Comparison of ENCODE assay signal across 17 cellular contexts in genomic region chr12:40063424-40063823, GRCh38. TPM values are rescaled to one million over a fixed set of nuclear protein-coding genes. Genes with fewer than 3 reads are reported as not detected.
DNase-seq lines count a peak whose midpoint lies in the region; ATAC-seq, FAIRE-seq and TF ChIP-seq lines count a peak whose summit lies in the region.
"Had no signal": no experiment of that assay in that cellular context is flagged by ENCODE, and none has a peak within 500 bp of the region (broad histone marks: within the 10 kb centered on the region; RNA-seq: fewer than 3 reads in every experiment).

No MANE protein-coding gene starts in this region.

- 41 to 50% (median 44%) methylated on average over 5 of the region's 5 CpGs for WGBS in adrenal gland, 4 donors
- WGBS in spleen, 5 donors, result 74 to 88% (median 84%) methylated on average over 5 of the region's 5 CpGs

- intact Hi-C loops in adrenal gland (cut with DNase I) (no loop called here), spleen (cut with DNase I; ENCODE audit: low total_unique reads) (no loop called here)

- ATAC-seq in GM21723 (IDR thresholded peaks at IDR 0.05; ENCODE audit: unreplicated experiment), result no peak
- ATAC-seq: left lobe of liver; stimulated activated effector memory CD8-positive, alpha-beta T cell treated with anti-CD3 and anti-CD28 coated beads, Interleukin-12 subunit alpha, Interleukin-12 subunit beta, amount 100 ng/mL, for 72 hours had no signal

- no peak overlapping the region for H3K27ac ChIP-seq in adrenal gland
- H3K27ac ChIP-seq in spleen, result no peak overlapping the region
- H3K27ac ChIP-seq: Peyer's patch had no signal

- no peaks in the 10 kb centered on the region for H3K9me3 ChIP-seq in adrenal gland (replicated peaks in 1 of 3)
- H3K9me3 ChIP-seq in spleen, result no peaks in the 10 kb centered on the region
- H3K9me3 ChIP-seq: BE2C, Peyer's patch had no signal

- TF ChIP-seq POLR2A in adrenal gland (IDR thresholded peaks at IDR 0.05) (no peak), spleen (IDR thresholded peaks at IDR 0.05) (no peak)

- H3K36me3 ChIP-seq in adrenal gland (replicated peaks in 1 of 2) (no peaks in the 10 kb centered on the region), spleen (no peaks in the 10 kb centered on the region)
- H3K36me3 ChIP-seq: BE2C, Peyer's patch had no signal

- peak; percentile 64 for DNase-seq in AG10803 (ENCODE audit: low read depth)
- peak; percentile 68 for DNase-seq in NCI-H1417 treated with DMSO at 0.1 percent for 48 hours (lab: John Stamatoyannopoulos, UW)
- peak in 6 of 7 donors; percentile 23 to 61 (median 41) for DNase-seq in adrenal gland
- no peak for DNase-seq in spleen
- no peak for DNase-seq in effector CD8-positive, alpha-beta T cell (lab: John Stamatoyannopoulos, UW)
- DNase-seq in urothelium cell line (ENCODE audit: low spot score), result no peak
- DNase-seq: activated T-cell treated with anti-CD3 and anti-CD28 coated beads for 4 hours, BE2C, H7, NCI-H1092 treated with DMSO at 0.1 percent for 48 hours, Peyer's patch had no signal

- no peak overlapping the region for H3K4me3 ChIP-seq in AG10803 (ENCODE audit: low read length)
- no peak overlapping the region for H3K4me3 ChIP-seq in adrenal gland
- no peak overlapping the region for H3K4me3 ChIP-seq in spleen
- H3K4me3 ChIP-seq: Peyer's patch had no signal

- no peak for TF ChIP-seq CTCF in AG10803 (conservative IDR thresholded peaks at IDR 0.05; ENCODE audit: low read length)
- TF ChIP-seq CTCF in adrenal gland (IDR thresholded peaks at IDR 0.05), result no peak
- TF ChIP-seq CTCF in spleen (IDR thresholded peaks at IDR 0.05 in 8 of 11, conservative IDR thresholded peaks at IDR 0.05 in 3 of 11), result no peak

- no peaks in the 10 kb centered on the region for H3K27me3 ChIP-seq in adrenal gland
- no peaks in the 10 kb centered on the region for H3K27me3 ChIP-seq in spleen (replicated peaks in 1 of 7)
- H3K27me3 ChIP-seq: Peyer's patch had no signal

- H3K4me1 ChIP-seq in adrenal gland (replicated peaks in 1 of 2) (peaks cover 7 to 10% of the 10 kb centered on the region in 2 donors), spleen (no peaks in the 10 kb centered on the region)
- H3K4me1 ChIP-seq: BE2C, Peyer's patch had no signal

- peak; percentile 87 for FAIRE-seq in islet of Langerhans (lab: Jason Lieb, UNC)
- FAIRE-seq in urothelium cell line (lab: Jason Lieb, UNC), result no peak
- FAIRE-seq: GM18507, HTR-8/SVneo had no signal

RNA-seq across cellular contexts. Expression of gene SLC2A13, which starts 42.5 kb away (rescaled TPM):
- 10 to 100 TPM; 13.6 to 41.3 (median 28.6) TPM for total RNA-seq in adrenal gland
- 10 to 100 TPM in 1 of 3 donors, 1 to 10 TPM in 2; 3.5 to 11.3 (median 3.9) TPM for polyA plus RNA-seq in adrenal gland
- total RNA-seq in spleen, result 10 to 100 TPM in 2 of 7 donors, 1 to 10 TPM in 5; 7.2 to 17.1 (median 8.0) TPM
- polyA plus RNA-seq in spleen, result 1 to 10 TPM; 1.1 to 1.4 (median 1.2) TPM

Comparison
In these comparisons a context has a peak if more than half of its experiments do, and no peak if none do; other contexts are left out.
1. DNase-seq: peak in AG10803 (single experiment), NCI-H1417 treated with DMSO at 0.1 percent for 48 hours (single experiment) and adrenal gland (6 of 7); none in spleen (single experiment), effector CD8-positive, alpha-beta T cell (single experiment) and urothelium cell line (single experiment).